Comparison of ENCODE assay signal across 8 cellular contexts in genomic region chr15:59917504-59918157, GRCh38.
DNase-seq lines count a peak whose midpoint lies in the region; ATAC-seq and TF ChIP-seq lines count a peak whose summit lies in the region.

No MANE protein-coding gene starts in this region.

- no peak overlapping the region for H2AFZ ChIP-seq in HCT116 (ENCODE audit: low read depth, low read length, poor library complexity, severe bottlenecking)

- H3K4me3 Mint-ChIP-seq in T-helper 17 cell, result no peak overlapping the region

- H3K4me3 ChIP-seq in GM12865 (ENCODE audit: low read depth, low read length) (no peak overlapping the region), HCT116 (replicated peaks in 1 of 2; ENCODE audit: low read depth in 1 of 2, low read length in 2 of 2) (no peak overlapping the region), adipocyte (ENCODE audit: low read length) (no peak overlapping the region), tibial artery (no peak overlapping the region)

- H3K79me2 ChIP-seq in HCT116 (ENCODE audit: insufficient read depth, low read length), result no peaks in the 10 kb centered on the region

- DNase-seq in GM12865 (ENCODE audit: low read depth), result peak; percentile 77
- DNase-seq in HCT116 (ENCODE audit: low read depth, low spot score), result peak; percentile 22
- peak; percentile 56 for DNase-seq in NCI-H1048 (lab: John Stamatoyannopoulos, UW)
- peak; percentile 28 to 61 (median 31) for DNase-seq in T-helper 17 cell
- DNase-seq in adipocyte (ENCODE audit: low read depth), result peak; percentile 43
- peak; percentile 89 for DNase-seq in iPS-NIHi7 (ENCODE audit: extremely low spot score)
- peak; percentile 78 for DNase-seq in stimulated activated CD4-positive, alpha-beta T cell treated with anti-CD3 and anti-CD28 coated beads, Interleukin-4, amount 100 ng/mL, for 24 hours
- DNase-seq in tibial artery, result no peak

- peaks cover 28% of the 10 kb centered on the region for H3K27me3 Mint-ChIP-seq in T-helper 17 cell

- H3K36me3 Mint-ChIP-seq in T-helper 17 cell (ENCODE audit: low read depth), result no peaks in the 10 kb centered on the region

- H3K9ac ChIP-seq in HCT116 (ENCODE audit: low read length), result no peak overlapping the region
- no peak overlapping the region for H3K9ac ChIP-seq in adipocyte (ENCODE audit: low read length)

- peak; percentile 50 for TF ChIP-seq RAD21 in HCT116 (IDR thresholded peaks at IDR 0.05; ENCODE audit: low read depth)

- H3K4me1 ChIP-seq in HCT116 (ENCODE audit: control insufficient read depth in 1 of 2, insufficient read depth in 2 of 2, low read length in 2 of 2) (no peaks in the 10 kb centered on the region), adipocyte (ENCODE audit: control insufficient read depth, insufficient read depth, low read length) (no peaks in the 10 kb centered on the region), tibial artery (no peaks in the 10 kb centered on the region)

- BruUV-seq in HCT116 (replicated peaks; lab: Mats Ljungman, UMichigan), result no TSS peak

- H3K9me3 ChIP-seq in HCT116 (ENCODE audit: control insufficient read depth in 1 of 2, insufficient read depth in 1 of 2, low read depth in 1 of 2, low read length in 2 of 2), result no peaks in the 10 kb centered on the region
- no peaks in the 10 kb centered on the region for H3K9me3 ChIP-seq in T-helper 17 cell (ENCODE audit: control insufficient read depth, low read length, poor library complexity, severe bottlenecking)
- no peaks in the 10 kb centered on the region for H3K9me3 ChIP-seq in adipocyte (ENCODE audit: control insufficient read depth, low read length)
- no peaks in the 10 kb centered on the region for H3K9me3 ChIP-seq in tibial artery

- TF ChIP-seq POLR2A in HCT116 (IDR thresholded peaks at IDR 0.05; ENCODE audit: borderline replicate concordance, extremely low read depth, insufficient read depth, insufficient read length), result no peak

- ATAC-seq in HCT116 (peak; percentile 100), T-helper 17 cell (peak; percentile 95)

- CTCF ChIA-PET in HCT116 (lab: Charles Lee), result interaction anchor here (1.0 to 2.3 kb wide), 7 partner anchors 13 to 603 kb away, joined by 3 to 13 read pairs (median 4); no protein-coding TSS in a partner anchor

- H4K20me1 ChIP-seq in HCT116 (ENCODE audit: insufficient read depth), result no peaks in the 10 kb centered on the region; the same call in 1 of the 2 replicates

- RAD21 ChIA-PET in HCT116 (lab: Charles Lee; ENCODE audit: low non-redundant PET in 1 of 2, low total read pairs in 2 of 2, uncharacterized antibody in 2 of 2, unreplicated experiment in 2 of 2), result no interaction called here

- H3K27me3 ChIP-seq in HCT116 (ENCODE audit: insufficient read depth, low read length), result peaks cover 33% of the 10 kb centered on the region
- H3K27me3 ChIP-seq in adipocyte (replicated peaks; ENCODE audit: control insufficient read depth, insufficient read depth, low read length), result peaks cover 45% of the 10 kb centered on the region
- peaks cover 0 to 28% of the 10 kb centered on the region in 2 donors for H3K27me3 ChIP-seq in tibial artery

- TF ChIP-seq CTCF in GM12865 (IDR thresholded peaks at IDR 0.05; ENCODE audit: insufficient read depth, low read depth, low read length, missing control alignments), result peak; percentile 73
- TF ChIP-seq CTCF in HCT116 (IDR thresholded peaks at IDR 0.05 in 2 of 3, conservative IDR thresholded peaks at IDR 0.05 in 1 of 3; ENCODE audit: borderline replicate concordance in 1 of 3, insufficient read depth in 1 of 3, low read depth in 2 of 3, low read length in 2 of 3), result peak; percentile 29 to 71 (median 69); a peak in 5 of 6 replicates
- no peak for TF ChIP-seq CTCF in tibial artery (IDR thresholded peaks at IDR 0.05)

- H3K27ac Mint-ChIP-seq in T-helper 17 cell, result no peak overlapping the region

- H3K9me2 ChIP-seq in HCT116 (ENCODE audit: insufficient read depth), result no peaks in the 10 kb centered on the region

- intact Hi-C loops in HCT116 (cut with micrococcal nuclease) (loop anchor here (1.0 kb wide), 2 partner anchors 263 to 409 kb away; no protein-coding TSS in a partner anchor), tibial artery (cut with DNase I; ENCODE audit: low total_unique reads) (no loop called here)

- no peak overlapping the region for H3K4me2 ChIP-seq in HCT116 (ENCODE audit: low read length)

- no peak overlapping the region for H3K27ac ChIP-seq in HCT116 (ENCODE audit: low read depth, low read length)
- H3K27ac ChIP-seq in tibial artery, result no peak overlapping the region

- POLR2A ChIA-PET in HCT116 (lab: Charles Lee), result no interaction called here

- H3K36me3 ChIP-seq in HCT116 (ENCODE audit: control insufficient read depth in 1 of 2, insufficient read depth in 2 of 2, low read length in 2 of 2), result no peaks in the 10 kb centered on the region
- H3K36me3 ChIP-seq in adipocyte (ENCODE audit: control insufficient read depth, insufficient read depth, low read length, severe bottlenecking), result no peaks in the 10 kb centered on the region
- no peaks in the 10 kb centered on the region for H3K36me3 ChIP-seq in tibial artery

- H3K4me1 Mint-ChIP-seq in T-helper 17 cell, result peaks cover 15% of the 10 kb centered on the region

TF ChIP-seq in HCT116, 20 proteins besides CTCF, POLR2A, EP300 and RAD21:
- TF ChIP-seq FOSL1 (IDR thresholded peaks at IDR 0.05; ENCODE audit: low read depth), result no peak
- TF ChIP-seq JUND (IDR thresholded peaks at IDR 0.05), result no peak
- TF ChIP-seq SP1 (IDR thresholded peaks at IDR 0.05; ENCODE audit: low read depth), result no peak

Comparison
In these comparisons a context has a peak if more than half of its experiments do, and no peak if none do; other contexts are left out.
1. DNase-seq: peak in GM12865 (single experiment), HCT116 (single experiment), NCI-H1048 (single experiment), T-helper 17 cell (3 of 3), adipocyte (single experiment), iPS-NIHi7 (single experiment) and stimulated activated CD4-positive, alpha-beta T cell treated with anti-CD3 and anti-CD28 coated beads, Interleukin-4, amount 100 ng/mL, for 24 hours (single experiment); none in tibial artery (0 of 2).
2. CTCF ChIP-seq: peak in GM12865 (single experiment) and HCT116 (3 of 3); none in tibial artery (0 of 2).